Comparison of ENCODE assay signal across 15 cellular contexts in the genomic region with DNA sequence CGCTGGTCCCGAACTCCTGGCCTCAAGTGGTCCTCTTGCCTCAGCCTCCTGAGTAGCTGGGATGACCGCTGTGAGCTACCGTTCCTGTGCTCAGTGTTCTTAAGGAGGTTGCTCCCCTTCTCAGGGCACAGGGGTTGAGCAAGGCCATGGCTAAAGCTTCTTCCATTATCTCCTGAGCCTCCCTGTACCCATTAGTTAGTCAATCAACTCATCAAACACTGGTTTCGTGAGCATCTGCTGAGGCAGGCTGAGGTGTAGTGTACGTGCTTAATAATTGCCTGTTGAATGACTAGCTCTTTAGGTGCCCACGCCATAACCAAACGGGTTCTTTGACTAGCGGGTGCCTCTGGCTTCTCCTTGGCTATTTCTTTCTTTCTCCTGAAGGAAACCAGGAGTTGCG. TPM values are rescaled to one million over a fixed set of nuclear protein-coding genes. Genes with fewer than 3 reads are reported as not detected.
DNase-seq lines count a peak whose midpoint lies in the region; ATAC-seq and TF ChIP-seq lines count a peak whose summit lies in the region.
"Had no signal": no experiment of that assay in that cellular context is flagged by ENCODE, and none has a peak within 500 bp of the region (broad histone marks: within the 10 kb centered on the region; RNA-seq: fewer than 3 reads in every experiment).

No MANE protein-coding gene starts in this region.

- peak overlapping the region in 7 of 11 experiments; percentile 31 to 70 (median 58); a peak in 13 of 22 replicates for H3K9ac ChIP-seq in BLaER1 treated with 17β-estradiol and CSF1 and Interleukin-3, amounts not matched to agents 10 nM and 100 nM
- no peak overlapping the region for H3K9ac ChIP-seq in rectal smooth muscle tissue (ENCODE audit: low read length)

- DNase-seq in SJCRH30 (no peak), foreskin keratinocyte (peak in 1 of 2 donors; percentile 61), AG08396 (ENCODE audit: low spot score) (no peak), NCI-H2227 (lab: John Stamatoyannopoulos, UW; ENCODE audit: unreplicated experiment) (no peak), COLO668 (lab: John Stamatoyannopoulos, UW; ENCODE audit: unreplicated experiment) (no peak)
- DNase-seq: activated CD8-positive, alpha-beta T cell treated with anti-CD3 and anti-CD28 coated beads, Interleukin-2, amount 10 ng/mL, durations not matched to agents 7 days and 5 days; CD8-positive, alpha-beta T cell; stimulated activated CD4-positive, alpha-beta T cell treated with anti-CD3 and anti-CD28 coated beads, Interleukin-15, amount 100 ng/mL, for 24 hours; T-helper 1 cell had no signal

- ATAC-seq in foreskin keratinocyte = no peak
- no peak for ATAC-seq in GM18519 (IDR thresholded peaks at IDR 0.05; ENCODE audit: low FRiP score, unreplicated experiment)

- H3K9me3 ChIP-seq in BLaER1 treated with 17β-estradiol and CSF1 and Interleukin-3, amounts not matched to agents 10 nM and 100 nM (replicated peaks in 1 of 11) = no peaks in the 10 kb centered on the region
- no peaks in the 10 kb centered on the region for H3K9me3 ChIP-seq in SJCRH30 (replicated peaks)

- H3K36me3 ChIP-seq in BLaER1 treated with 17β-estradiol and CSF1 and Interleukin-3, amounts not matched to agents 10 nM and 100 nM = no peaks in the 10 kb centered on the region
- H3K36me3 ChIP-seq in SJCRH30 (peaks cover 20% of the 10 kb centered on the region), rectal smooth muscle tissue (ENCODE audit: control insufficient read depth, insufficient read depth, low read length) (no peaks in the 10 kb centered on the region)

- no peaks in the 10 kb centered on the region; a peak in 1 of 22 replicates for H4K20me1 ChIP-seq in BLaER1 treated with 17β-estradiol and CSF1 and Interleukin-3, amounts not matched to agents 10 nM and 100 nM

- H3K27me3 ChIP-seq in BLaER1 treated with 17β-estradiol and CSF1 and Interleukin-3, amounts not matched to agents 10 nM and 100 nM = peaks cover 0 to 4% (median 0%) of the 10 kb centered on the region in 11 experiments; a peak in 1 of 22 replicates
- H3K27me3 ChIP-seq in SJCRH30 = no peaks in the 10 kb centered on the region
- no peaks in the 10 kb centered on the region for H3K27me3 ChIP-seq in foreskin keratinocyte
- H3K27me3 ChIP-seq in rectal smooth muscle tissue (ENCODE audit: control insufficient read depth, insufficient read depth, low read length) = no peaks in the 10 kb centered on the region

- H3K4me3 ChIP-seq in BLaER1 treated with 17β-estradiol and CSF1 and Interleukin-3, amounts not matched to agents 10 nM and 100 nM = peak overlapping the region in 1 of 10 experiments; percentile 30; a peak in 1 of 20 replicates
- H3K4me3 ChIP-seq in SJCRH30 (peak overlapping the region; percentile 59), rectal smooth muscle tissue (ENCODE audit: low read length) (peak overlapping the region; percentile 3)

- peak overlapping the region; percentile 60 to 91 (median 78) for H3K4me2 ChIP-seq in BLaER1 treated with 17β-estradiol and CSF1 and Interleukin-3, amounts not matched to agents 10 nM and 100 nM

- no peak for TF ChIP-seq CTCF in foreskin keratinocyte (conservative IDR thresholded peaks at IDR 0.05)

- peak overlapping the region in 8 of 11 experiments; percentile 31 to 76 (median 64); a peak in 14 of 22 replicates for H3K27ac ChIP-seq in BLaER1 treated with 17β-estradiol and CSF1 and Interleukin-3, amounts not matched to agents 10 nM and 100 nM
- H3K27ac ChIP-seq in SJCRH30 (peak overlapping the region; percentile 80), foreskin keratinocyte (peak overlapping the region; percentile 77), rectal smooth muscle tissue (ENCODE audit: low read depth, low read length) (peak overlapping the region; percentile 82)

- H3K4me1 ChIP-seq in BLaER1 treated with 17β-estradiol and CSF1 and Interleukin-3, amounts not matched to agents 10 nM and 100 nM = peaks cover 27 to 69% (median 64%) of the 10 kb centered on the region in 10 experiments
- peaks cover 24% of the 10 kb centered on the region for H3K4me1 ChIP-seq in SJCRH30
- peaks cover 12% of the 10 kb centered on the region for H3K4me1 ChIP-seq in foreskin keratinocyte
- H3K4me1 ChIP-seq in rectal smooth muscle tissue (ENCODE audit: control insufficient read depth, insufficient read depth, low read length) = peaks cover 44% of the 10 kb centered on the region

RNA-seq across cellular contexts. Expression of a gene that starts 11.7 kb away (rescaled TPM):
- total RNA-seq in SJCRH30 (2014; rRNA removed; shearing (Covaris generic)) = 43.2 and 43.4 TPM in 2 replicates
- total RNA-seq in foreskin keratinocyte = not detected in 2 replicates
- polyA plus RNA-seq in foreskin keratinocyte = not detected in 2 replicates
- total RNA-seq: activated CD8-positive, alpha-beta T cell treated with anti-CD3 and anti-CD28 coated beads, Interleukin-2, amount 10 ng/mL, durations not matched to agents 7 days and 5 days; fibroblast of villous mesenchyme; mononuclear cell; NCI-H460 had no signal

RNA-seq across cellular contexts. Expression of a gene that starts 24.0 kb away (rescaled TPM):
- 4.2 and 4.4 TPM in 2 replicates for total RNA-seq in SJCRH30 (2014; rRNA removed; shearing (Covaris generic))
- 3.5 and 4.7 TPM in 2 replicates for total RNA-seq in foreskin keratinocyte
- polyA plus RNA-seq in foreskin keratinocyte = 2.2 and 2.7 TPM in 2 replicates

RNA-seq across cellular contexts. Expression of a gene that starts 27.0 kb away (rescaled TPM):
- 32.1 TPM in 2 replicates for total RNA-seq in SJCRH30 (2014; rRNA removed; shearing (Covaris generic))
- total RNA-seq in foreskin keratinocyte = 32.9 and 36.0 TPM in 2 replicates
- 21.2 and 21.5 TPM in 2 replicates for polyA plus RNA-seq in foreskin keratinocyte

RNA-seq across cellular contexts. Expression of a gene that starts 47.5 kb away (rescaled TPM):
- total RNA-seq in SJCRH30 (2014; rRNA removed; shearing (Covaris generic)) = 2.4 and 3.1 TPM in 2 replicates
- total RNA-seq in foreskin keratinocyte = 0.99 and 2.4 TPM in 2 replicates
- polyA plus RNA-seq in foreskin keratinocyte = 1.4 and 2.4 TPM in 2 replicates
- total RNA-seq: NCI-H460 had no signal

Comparison
In these comparisons a context has a peak if more than half of its experiments do, and no peak if none do; other contexts are left out.
1. RNA of a gene that starts 11.7 kb away (total RNA-seq): 43.2 to 43.4 TPM in SJCRH30; not detected in foreskin keratinocyte; every median in the first group is over 10 times any median in the second.
2. Peak in every context shown above with its lines, with median percentiles within 50 percentile points of each other: H3K27ac ChIP-seq.